In the genomic region with DNA sequence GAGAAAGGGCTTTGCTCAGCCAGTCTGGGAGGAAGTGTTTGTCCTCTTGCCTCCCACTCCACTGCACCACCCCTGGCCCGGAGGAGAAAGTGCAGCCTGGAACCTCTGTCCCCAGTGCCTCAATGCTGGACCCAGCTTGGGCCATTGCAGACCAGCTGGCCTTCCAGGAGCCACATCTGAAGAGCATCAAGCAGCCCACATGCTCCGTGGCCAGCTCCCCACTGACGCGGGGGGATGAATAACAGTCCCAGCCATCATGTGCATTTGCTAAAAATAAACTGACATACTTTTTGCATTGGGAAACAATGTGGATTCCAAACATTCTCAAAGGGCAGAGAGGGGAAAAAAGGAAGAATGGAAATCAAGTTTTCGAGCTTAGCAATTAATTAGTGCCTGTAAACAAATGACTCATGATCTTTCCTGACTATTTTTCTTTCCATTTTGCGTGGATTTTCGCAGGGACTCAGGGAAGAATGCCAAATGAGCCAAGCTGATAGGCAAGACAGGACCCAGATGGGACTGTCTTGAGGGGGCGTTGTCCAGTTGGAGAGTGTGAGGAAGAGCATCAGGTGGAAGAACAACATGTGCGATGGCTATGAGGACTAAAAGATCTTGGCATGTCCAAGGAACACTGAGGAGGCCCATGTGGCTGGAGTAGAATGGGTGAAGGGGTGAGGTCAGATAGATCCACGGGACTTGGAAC, we compare ENCODE assay signal across 9 cellular contexts. TPM values are rescaled to one million over a fixed set of nuclear protein-coding genes. Genes with fewer than 3 reads are reported as not detected.
A peak's percentile ranks its signal among the peaks of the same experiment; 100 is the strongest.
DNase-seq lines count a peak whose midpoint lies in the region; ATAC-seq and TF ChIP-seq lines count a peak whose summit lies in the region.
"Had no signal": no experiment of that assay in that cellular context is flagged by ENCODE, and none has a peak within 500 bp of the region (broad histone marks: within the 10 kb centered on the region; RNA-seq: fewer than 3 reads in every experiment).

No MANE protein-coding gene starts in this region.

- H3K36me3 Mint-ChIP-seq in nephron progenitor cell (ENCODE audit: low read depth): no peaks in the 10 kb centered on the region

- peaks cover 19% of the 10 kb centered on the region for H3K4me1 Mint-ChIP-seq in nephron progenitor cell

- peaks cover 0 to 8% (median 0%) of the 10 kb centered on the region in 4 donors for H3K9me3 ChIP-seq in Peyer's patch
- no peaks in the 10 kb centered on the region for H3K9me3 ChIP-seq in ovary

- TF ChIP-seq CTCF in Peyer's patch (IDR thresholded peaks at IDR 0.05) (no peak), ovary (IDR thresholded peaks at IDR 0.05) (peak in 2 of 3 donors; percentile 39 to 51), nephron progenitor cell (IDR thresholded peaks at IDR 0.05) (no peak)

- H3K27me3 ChIP-seq in Peyer's patch (no peaks in the 10 kb centered on the region), ovary (no peaks in the 10 kb centered on the region)

- peaks cover 6% of the 10 kb centered on the region for H3K27me3 Mint-ChIP-seq in nephron progenitor cell (ENCODE audit: low read depth, poor library complexity)

- TF ChIP-seq POLR2A in Peyer's patch (IDR thresholded peaks at IDR 0.05) (no peak), ovary (IDR thresholded peaks at IDR 0.05) (peak; percentile 33)

- intact Hi-C loops in ovary (cut with DNase I): loop anchor here in 2 of 4 donors (2.0 to 5.0 kb wide), 3 partner anchors 32 to 83 kb away; no protein-coding TSS in a partner anchor

- H3K4me3 ChIP-seq in Peyer's patch (no peak overlapping the region), ovary (no peak overlapping the region)

- H3K36me3 ChIP-seq in Peyer's patch: no peaks in the 10 kb centered on the region
- H3K36me3 ChIP-seq in ovary: no peaks in the 10 kb centered on the region

- H3K27ac Mint-ChIP-seq in nephron progenitor cell: no peak overlapping the region
- H3K27ac Mint-ChIP-seq: activated T-helper 1 cell treated with anti-CD3 and anti-CD28 coated beads, Interleukin-12 subunit alpha, Interleukin-12 subunit beta, Interleukin-2, Interleukin-4 antibody, amounts not matched to agents 30 ng/mL and 10 ng/mL and 1 ng/mL, durations not matched to agents 14 hours and 24 hours and 36 hours had no signal

- no peaks in the 10 kb centered on the region for H3K4me1 ChIP-seq in Peyer's patch
- H3K4me1 ChIP-seq in ovary (ENCODE audit: insufficient read depth): peaks cover 11% of the 10 kb centered on the region

- ATAC-seq in HG03354 (IDR thresholded peaks at IDR 0.05; ENCODE audit: poor library complexity, severe bottlenecking, unreplicated experiment): no peak

- H3K4me3 Mint-ChIP-seq in nephron progenitor cell: no peak overlapping the region
- H3K4me3 Mint-ChIP-seq: activated T-helper 1 cell treated with anti-CD3 and anti-CD28 coated beads, Interleukin-12 subunit alpha, Interleukin-12 subunit beta, Interleukin-2, Interleukin-4 antibody, amounts not matched to agents 30 ng/mL and 10 ng/mL and 1 ng/mL, durations not matched to agents 14 hours and 24 hours and 36 hours had no signal

- DNase-seq in AG20443 (ENCODE audit: low spot score) (peak; percentile 95), Peyer's patch (peak in 2 of 3 donors; percentile 49 to 76), fibroblast of the conjunctiva (ENCODE audit: low read depth) (peak; percentile 68), ovary (peak; percentile 80 to 91 (median 86)), COR-L47 (lab: John Stamatoyannopoulos, UW) (no peak), nephron progenitor cell (no peak)
- DNase-seq in effector CD8-positive, alpha-beta T cell (lab: John Stamatoyannopoulos, UW): no peak

- H3K27ac ChIP-seq in Peyer's patch (peak overlapping the region; percentile 40 to 77 (median 62)), ovary (peak overlapping the region; percentile 84 to 89)

- TF ChIP-seq EP300 in ovary (IDR thresholded peaks at IDR 0.05): peak; percentile 88

- WGBS in ovary, 3 donors: 7 to 12% (median 9%) methylated on average over 10 of the region's 10 CpGs

- no peaks in the 10 kb centered on the region for H3K9me3 Mint-ChIP-seq in nephron progenitor cell

RNA-seq across cellular contexts. Expression of gene CEBPB, which starts 34.1 kb away (rescaled TPM):
- total RNA-seq in Peyer's patch (10 to 100 TPM; 13.8 to 41.3 (median 27.8) TPM), ovary (100 to 1,000 TPM in 5 of 7 donors, 10 to 100 TPM in 2; 84.1 to 296 (median 153) TPM)
- polyA plus RNA-seq in ovary: 10 to 100 TPM; 15.7 to 19.2 TPM

Comparison
In these comparisons a context has a peak if more than half of its experiments do, and no peak if none do; other contexts are left out.
1. DNase-seq: peak in AG20443 (single experiment), Peyer's patch (2 of 3), fibroblast of the conjunctiva (single experiment) and ovary (5 of 5); none in effector CD8-positive, alpha-beta T cell (single experiment), COR-L47 (single experiment) and nephron progenitor cell (single experiment).
2. CTCF ChIP-seq: peak in ovary (2 of 3); none in Peyer's patch (0 of 6) and nephron progenitor cell (single experiment).